26 cellular contexts compared by ENCODE assay signal in genomic region chr3:116916836-116917235, GRCh38.
"Had no signal": no experiment of that assay in that cellular context is flagged by ENCODE, and none has a peak within 500 bp of the region (broad histone marks: within the 10 kb centered on the region; RNA-seq: fewer than 3 reads in every experiment).

No MANE protein-coding gene starts in this region.

- H3K9me3 ChIP-seq: stomach, suprapubic skin, testis, thoracic aorta, thyroid gland, tibial artery, tibial nerve, transverse colon, upper lobe of left lung, upper lobe of right lung, uterus, vagina had no signal

- DNase-seq: stimulated activated CD4-positive, alpha-beta T cell treated with anti-CD3 and anti-CD28 coated beads, Interleukin-2, amount 100 ng/mL, for 48 hours; stimulated activated CD4-positive, alpha-beta T cell treated with anti-CD3 and anti-CD28 coated beads, Interleukin-4, amount 100 ng/mL, for 1 hour; stimulated activated CD4-positive, alpha-beta T cell treated with anti-CD3 and anti-CD28 coated beads, Interleukin-4, amount 100 ng/mL, for 24 hours; stimulated activated CD4-positive, alpha-beta T cell treated with anti-CD3 and anti-CD28 coated beads, Interleukin-4, amount 100 ng/mL, for 4 hours; stimulated activated CD8-positive, alpha-beta memory T cell treated with anti-CD3 and anti-CD28 coated beads, Interleukin-4, amount 100 ng/mL, for 48 hours; stimulated activated naive B cell treated with anti-CD40 and anti-IgM and Interleukin-4, amounts not matched to agents 10 μg/mL and 1 μg/mL and 100 μg/mL, for 72 hours; stimulated activated naive CD4-positive, alpha-beta T cell; stimulated activated naive CD4-positive, alpha-beta T cell treated with Interleukin-2 at 50 U/mL for 16 hours; stimulated activated naive CD8-positive, alpha-beta T cell treated with anti-CD3 and anti-CD28 coated beads, Interleukin-15, amount 100 ng/mL, for 72 hours; stimulated activated naive CD8-positive, alpha-beta T cell treated with anti-CD3 and anti-CD28 coated beads, Interleukin-15, Interleukin-2, amounts not matched to agents 100 U/mL and 50 U/mL, for 24 hours; stomach; substantia nigra; testis; thyroid gland; tibial artery; transverse colon; trophoblast cell; upper lobe of left lung; upper lobe of right lung; uterus had no signal

- H3K27ac ChIP-seq: stomach, suprapubic skin, testis, thoracic aorta, thyroid gland, tibial artery, tibial nerve, transverse colon, upper lobe of left lung, upper lobe of right lung, uterus, vagina had no signal

- H3K4me1 ChIP-seq: stomach, suprapubic skin, testis, thyroid gland, tibial artery, tibial nerve, transverse colon, upper lobe of left lung, upper lobe of right lung, uterus, vagina had no signal

- H3K36me3 ChIP-seq: stomach, suprapubic skin, thoracic aorta, thyroid gland, tibial artery, tibial nerve, transverse colon, upper lobe of left lung, upper lobe of right lung, uterus, vagina had no signal

- H3K27me3 ChIP-seq: stomach, suprapubic skin, testis, thyroid gland, tibial artery, tibial nerve, transverse colon, upper lobe of left lung, upper lobe of right lung, uterus, vagina had no signal

- ATAC-seq: stimulated activated effector memory CD8-positive, alpha-beta T cell treated with anti-CD3 and anti-CD28 coated beads, Interleukin-12 subunit alpha, Interleukin-12 subunit beta, amount 100 ng/mL, for 72 hours; stimulated activated memory B cell treated with anti-CD40 and anti-IgM and Interleukin-4, amounts not matched to agents 10 μg/mL and 1 μg/mL and 100 μg/mL, for 72 hours; stimulated activated naive B cell treated with anti-CD40 and anti-IgM and Interleukin-4, amounts not matched to agents 10 μg/mL and 1 μg/mL and 100 μg/mL, for 72 hours; stimulated activated naive CD8-positive, alpha-beta T cell treated with anti-CD3 and anti-CD28 coated beads, Interleukin-15, amount 100 ng/mL, for 72 hours; stimulated activated naive CD8-positive, alpha-beta T cell treated with anti-CD3 and anti-CD28 coated beads, Interleukin-15, Interleukin-2, amounts not matched to agents 100 U/mL and 50 U/mL, for 24 hours; upper lobe of right lung had no signal

- H3K4me3 ChIP-seq: stomach, suprapubic skin, testis, thoracic aorta, thyroid gland, tibial artery, tibial nerve, transverse colon, upper lobe of left lung, upper lobe of right lung, uterus, vagina had no signal
